ENCODE assay signal across 7 cellular contexts in the genomic region with DNA sequence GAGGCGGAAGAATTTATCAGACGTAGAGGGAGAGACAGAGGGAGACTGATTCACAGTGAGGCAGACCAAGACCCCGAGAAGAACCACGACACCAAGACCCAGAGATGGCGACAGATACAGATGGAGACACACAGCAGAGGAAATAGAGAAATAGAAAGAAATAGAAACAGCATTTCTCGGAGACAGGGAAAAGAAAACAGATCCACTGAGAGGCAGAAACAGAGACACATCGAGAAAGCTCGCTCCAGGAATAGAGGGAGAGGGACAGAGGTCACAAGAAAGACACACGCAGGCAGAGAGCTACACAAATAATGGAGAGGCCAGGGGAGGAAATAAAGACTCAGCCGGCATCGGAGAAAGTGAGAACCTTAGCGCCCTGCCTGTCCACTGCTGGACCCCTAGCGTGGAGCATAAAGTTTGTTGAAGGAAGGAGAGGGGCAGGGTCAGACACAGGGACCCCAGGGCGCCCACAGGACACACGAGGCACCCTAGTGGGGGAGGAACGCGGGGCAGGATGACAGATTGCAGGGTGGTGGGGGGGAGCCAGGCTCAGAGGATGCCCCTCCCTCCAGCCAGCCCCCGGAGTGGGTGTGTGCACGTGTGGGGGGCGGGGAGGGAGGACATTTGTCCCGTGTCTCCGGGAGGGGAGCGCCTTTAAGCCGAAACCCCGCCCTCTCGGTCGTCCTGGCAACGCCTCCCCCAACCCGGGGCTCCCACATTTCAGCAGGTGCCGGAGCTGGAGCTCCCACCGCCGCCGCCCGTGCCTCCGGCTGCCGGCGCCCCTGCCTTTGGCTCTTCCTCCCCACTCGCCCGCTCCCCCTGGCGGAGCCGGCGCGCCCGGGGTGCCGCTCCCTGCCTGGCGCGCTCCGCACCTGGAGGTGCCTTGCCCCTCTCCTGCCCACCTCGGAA. TPM values are rescaled to one million over a fixed set of nuclear protein-coding genes. Genes with fewer than 3 reads are reported as not detected.
DNase-seq lines count a peak whose midpoint lies in the region; ATAC-seq and TF ChIP-seq lines count a peak whose summit lies in the region.

A gene (plus strand): TSS at position 716 of the 909 bp plus-strand sequence. CDS start 298 bp downstream, outside the sequence.

- H4K20me1 ChIP-seq in smooth muscle cell (ENCODE audit: low read depth) = peaks cover 7% of the 10 kb centered on the region

- TF ChIP-seq CTCF in RWPE2 (IDR thresholded peaks at IDR 0.05; ENCODE audit: poor library complexity, severe bottlenecking) = peak; percentile 54
- peak; percentile 42 for TF ChIP-seq CTCF in smooth muscle cell (IDR thresholded peaks at IDR 0.05; ENCODE audit: borderline replicate concordance, insufficient read depth, poor library complexity, severe bottlenecking)

- H3K36me3 ChIP-seq in H7 (replicated peaks; ENCODE audit: control insufficient read depth, insufficient read depth, low read length) (no peaks in the 10 kb centered on the region), RWPE2 (ENCODE audit: low read depth) (no peaks in the 10 kb centered on the region), adipocyte (ENCODE audit: control insufficient read depth, insufficient read depth, low read length, severe bottlenecking) (no peaks in the 10 kb centered on the region), smooth muscle cell (ENCODE audit: low read depth) (no peaks in the 10 kb centered on the region)

- H3K9ac ChIP-seq in adipocyte (ENCODE audit: low read length) (peak within 1 kb of the TSS; percentile 23), smooth muscle cell (ENCODE audit: low read depth) (no peak within 1 kb of the TSS)

- H3K4me1 ChIP-seq in RWPE2 (ENCODE audit: insufficient read depth, poor library complexity, severe bottlenecking) = no peaks in the 10 kb centered on the region
- peaks cover 14% of the 10 kb centered on the region for H3K4me1 ChIP-seq in adipocyte (ENCODE audit: control insufficient read depth, insufficient read depth, low read length)
- peaks cover 6% of the 10 kb centered on the region for H3K4me1 ChIP-seq in smooth muscle cell (ENCODE audit: low read depth)

- peaks cover 10% of the 10 kb centered on the region for H3F3A ChIP-seq in smooth muscle cell (ENCODE audit: low read depth)

- H3K27ac ChIP-seq in RWPE2 (ENCODE audit: poor library complexity, severe bottlenecking) (no peak within 1 kb of the TSS), smooth muscle cell (ENCODE audit: low read depth) (no peak within 1 kb of the TSS)

- no peak within 1 kb of the TSS for H2AFZ ChIP-seq in smooth muscle cell (ENCODE audit: low read depth)

- H3K27me3 ChIP-seq in H7 (ENCODE audit: control insufficient read depth, insufficient read depth, low read length) (peaks cover 26% of the 10 kb centered on the region), RWPE2 (ENCODE audit: insufficient read depth, poor library complexity, severe bottlenecking) (peaks cover 28% of the 10 kb centered on the region), adipocyte (replicated peaks; ENCODE audit: control insufficient read depth, insufficient read depth, low read length) (peaks cover 44% of the 10 kb centered on the region), smooth muscle cell (ENCODE audit: low read depth) (peaks cover 59% of the 10 kb centered on the region)

- 4% methylated on average over 28 of the region's 49 CpGs for WGBS in smooth muscle cell (ENCODE audit: low lambda C conversion rate)

- ATAC-seq in RWPE2 (ENCODE audit: low read depth) = peak; percentile 44
- ATAC-seq in GM18861 (IDR thresholded peaks at IDR 0.05; ENCODE audit: unreplicated experiment) = no peak

- DNase-seq in H7 = peak; percentile 91
- DNase-seq in RWPE2 (ENCODE audit: low spot score) = no peak
- peak; percentile 64 for DNase-seq in adipocyte (ENCODE audit: low read depth)
- peak; percentile 30 for DNase-seq in smooth muscle cell (lab: John Stamatoyannopoulos, UW; ENCODE audit: unreplicated experiment)
- no peak for DNase-seq in cortex of kidney (lab: John Stamatoyannopoulos, UW)

- peak within 1 kb of the TSS; percentile 82 for H3K4me2 ChIP-seq in smooth muscle cell

- H3K4me3 ChIP-seq in H7 (ENCODE audit: insufficient read depth, low read depth, low read length) (peak within 1 kb of the TSS; percentile 55), RWPE2 (ENCODE audit: severe bottlenecking) (peak within 1 kb of the TSS; percentile 23), adipocyte (ENCODE audit: low read length) (peak within 1 kb of the TSS; percentile 58), iPS-11a (ENCODE audit: low read depth, low read length) (peak within 1 kb of the TSS; percentile 34), smooth muscle cell (peak within 1 kb of the TSS; percentile 38)

- H3K79me2 ChIP-seq in smooth muscle cell (ENCODE audit: low read depth) = no peaks in the 10 kb centered on the region

- no peaks in the 10 kb centered on the region for H3K9me3 ChIP-seq in RWPE2 (ENCODE audit: severe bottlenecking)
- H3K9me3 ChIP-seq in adipocyte (ENCODE audit: control insufficient read depth, low read length) = no peaks in the 10 kb centered on the region
- no peaks in the 10 kb centered on the region for H3K9me3 ChIP-seq in smooth muscle cell (replicated peaks; ENCODE audit: low read depth)

RNA-seq across cellular contexts. Expression of the gene that starts here (rescaled TPM):
- 1.1 and 1.7 TPM in 2 replicates for total RNA-seq in H7 (2014; rRNA removed; shearing (Covaris generic))
- 0.18 TPM in 1 of 2 replicates, not detected in the other for total RNA-seq in smooth muscle cell
- polyA plus RNA-seq in smooth muscle cell = 0.51 and 0.59 TPM in 2 replicates

Comparison
In these comparisons a context has a peak if more than half of its experiments do, and no peak if none do; other contexts are left out.
1. Peak in DNase-seq, H3K4me3 ChIP-seq and H3K4me2 ChIP-seq in smooth muscle cell; RNA of the gene not detected or under 1 TPM.
2. DNase-seq: peak in H7 (single experiment) and adipocyte (single experiment); none in RWPE2 (single experiment) and cortex of kidney (single experiment).
3. Peak in every context shown above with its lines, with median percentiles within 50 percentile points of each other: H3K4me3 ChIP-seq.